ENCODE assay signal across 30 cellular contexts in the genomic region with DNA sequence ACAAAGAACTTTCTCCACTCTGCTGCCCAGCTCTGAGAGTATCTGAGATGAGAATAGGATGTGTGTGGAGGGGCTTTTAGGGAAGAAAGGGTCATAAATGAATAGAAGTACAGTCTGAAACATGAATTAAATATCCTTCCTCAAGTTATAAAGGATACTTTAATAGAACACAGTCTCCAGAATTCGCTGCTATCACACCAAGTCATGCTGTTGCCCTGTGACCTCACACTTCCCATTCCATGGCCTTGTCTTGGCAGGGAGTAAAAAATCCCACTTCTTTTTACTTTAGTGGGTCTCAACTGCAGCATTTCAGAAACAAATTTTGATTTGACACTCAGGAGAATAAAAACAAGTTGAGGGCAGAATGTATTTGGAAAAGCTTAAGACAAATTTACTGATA.
"Had no signal": no experiment of that assay in that cellular context is flagged by ENCODE, and none has a peak within 500 bp of the region (broad histone marks: within the 10 kb centered on the region; RNA-seq: fewer than 3 reads in every experiment).

No MANE protein-coding gene starts in this region.

- H3K27me3 ChIP-seq: esophagus muscularis mucosa, foreskin keratinocyte, gastroesophageal sphincter, heart right ventricle, neutrophil, right atrium auricular region, sigmoid colon, stomach, thyroid gland, vagina had no signal

- H3K36me3 ChIP-seq: esophagus muscularis mucosa, gastroesophageal sphincter, heart right ventricle, left ventricle myocardium inferior, lower lobe of right lung, neutrophil, right atrium auricular region, sigmoid colon, stomach, thyroid gland, vagina had no signal

- H3K9ac ChIP-seq: parathyroid adenoma had no signal

- H3K4me3 ChIP-seq: esophagus muscularis mucosa, gastroesophageal sphincter, heart right ventricle, left ventricle myocardium inferior, lower lobe of right lung, mucosa of descending colon, right atrium auricular region, sigmoid colon, stomach, thyroid gland, vagina had no signal

- H3K27ac ChIP-seq: esophagus muscularis mucosa, foreskin keratinocyte, gastroesophageal sphincter, heart right ventricle, left ventricle myocardium inferior, lower lobe of right lung, neutrophil, parathyroid adenoma, right atrium auricular region, sigmoid colon, stomach, thyroid gland, vagina had no signal

- H2AFZ ChIP-seq: parathyroid adenoma had no signal

- DNase-seq: effector CD8-positive, alpha-beta T cell; endodermal cell; foreskin keratinocyte; glutamatergic neuron; heart right ventricle; hypothalamus; immature natural killer cell; islet precursor cell; kidney glomerular epithelial cell; left colon; left ventricle myocardium inferior; lower lobe of right lung; mesenchymal stem cell; mucosa of descending colon; naive B cell; sigmoid colon; stimulated activated CD4-positive, alpha-beta T cell treated with anti-CD3 and anti-CD28 coated beads, Interleukin-2, amount 100 ng/mL, for 24 hours; stimulated activated CD4-positive, alpha-beta T cell treated with anti-CD3 and anti-CD28 coated beads, Interleukin-4, amount 100 ng/mL, for 24 hours; stimulated activated naive CD4-positive, alpha-beta T cell treated with Interleukin-2 at 50 U/mL for 16 hours; stomach; thyroid gland; trophoblast cell had no signal

- ATAC-seq: foreskin keratinocyte; gastroesophageal sphincter; heart right ventricle; left colon; lower lobe of right lung; mucosa of descending colon; natural killer cell treated with Interleukin-12 subunit alpha and Interleukin-12 subunit beta and Interleukin-15 and Interleukin-18, amount 100 ng/mL, for 72 hours; stimulated activated effector memory CD8-positive, alpha-beta T cell treated with anti-CD3 and anti-CD28 coated beads, Interleukin-12 subunit alpha, Interleukin-12 subunit beta, amount 100 ng/mL, for 72 hours had no signal

- H3K9me3 ChIP-seq: esophagus muscularis mucosa, gastroesophageal sphincter, heart right ventricle, left ventricle myocardium inferior, lower lobe of right lung, mucosa of descending colon, neutrophil, right atrium auricular region, sigmoid colon, stomach, thyroid gland, vagina had no signal
